ENCODE assay signal across 9 cellular contexts in the genomic region with DNA sequence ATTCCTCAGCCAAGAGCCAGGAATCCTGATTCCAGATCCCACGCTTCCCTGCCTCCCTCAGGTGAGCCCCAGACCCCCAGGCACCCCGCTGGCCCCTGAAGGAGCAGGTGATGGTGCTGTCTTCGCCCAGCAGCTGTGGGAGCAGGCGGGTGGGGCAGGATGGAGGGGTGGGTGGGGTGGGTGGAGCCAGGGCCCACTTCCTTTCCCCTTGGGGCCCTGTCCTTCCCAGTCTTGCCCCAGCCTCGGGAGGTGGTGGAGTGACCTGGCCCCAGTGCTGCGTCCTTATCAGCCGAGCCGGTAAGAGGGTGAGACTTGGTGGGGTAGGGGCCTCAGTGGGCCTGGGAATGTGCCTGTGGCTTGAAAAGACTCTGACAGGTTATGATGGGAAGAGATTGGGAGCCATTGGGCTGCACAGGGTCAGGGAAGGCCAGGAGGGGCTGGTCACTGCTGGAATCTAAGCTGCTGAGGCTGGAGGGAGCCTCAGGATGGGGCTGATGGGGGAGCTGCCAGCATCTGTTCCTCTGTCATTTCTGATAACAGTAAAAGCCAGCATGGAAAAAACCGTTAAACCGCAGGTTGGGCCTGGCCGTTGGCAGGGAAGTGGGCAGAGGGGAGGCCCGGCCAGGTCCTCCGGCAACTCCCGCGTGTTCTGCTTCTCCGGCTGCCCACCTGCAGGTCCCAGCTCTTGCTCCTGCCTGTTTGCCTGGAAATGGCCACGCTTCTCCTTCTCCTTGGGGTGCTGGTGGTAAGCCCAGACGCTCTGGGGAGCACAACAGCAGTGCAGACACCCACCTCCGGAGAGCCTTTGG. TPM values are rescaled to one million over a fixed set of nuclear protein-coding genes. Genes with fewer than 3 reads are reported as not detected.
DNase-seq lines count a peak whose midpoint lies in the region; ATAC-seq, FAIRE-seq and TF ChIP-seq lines count a peak whose summit lies in the region.
"Had no signal": no experiment of that assay in that cellular context is flagged by ENCODE, and none has a peak within 500 bp of the region (broad histone marks: within the 10 kb centered on the region; RNA-seq: fewer than 3 reads in every experiment).

A gene with protein sequence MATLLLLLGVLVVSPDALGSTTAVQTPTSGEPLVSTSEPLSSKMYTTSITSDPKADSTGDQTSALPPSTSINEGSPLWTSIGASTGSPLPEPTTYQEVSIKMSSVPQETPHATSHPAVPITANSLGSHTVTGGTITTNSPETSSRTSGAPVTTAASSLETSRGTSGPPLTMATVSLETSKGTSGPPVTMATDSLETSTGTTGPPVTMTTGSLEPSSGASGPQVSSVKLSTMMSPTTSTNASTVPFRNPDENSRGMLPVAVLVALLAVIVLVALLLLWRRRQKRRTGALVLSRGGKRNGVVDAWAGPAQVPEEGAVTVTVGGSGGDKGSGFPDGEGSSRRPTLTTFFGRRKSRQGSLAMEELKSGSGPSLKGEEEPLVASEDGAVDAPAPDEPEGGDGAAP (plus strand): TSS at position 228 of the 809 bp plus-strand sequence. CDS start 482 bp downstream, at position 710.

- H4K20me1 ChIP-seq in OCI-LY1 (ENCODE audit: insufficient read depth, low read length), result no peaks in the 10 kb centered on the region

- no peaks in the 10 kb centered on the region for H3K9me2 ChIP-seq in OCI-LY1 (ENCODE audit: low read depth, low read length)

- H3K9me3 ChIP-seq in OCI-LY1 (ENCODE audit: low read length), result no peaks in the 10 kb centered on the region
- H3K9me3 ChIP-seq in small intestine (ENCODE audit: control insufficient read depth, low read depth), result no peaks in the 10 kb centered on the region

- CTCF ChIA-PET in MCF 10A (lab: Yijun Ruan, JAX), result no interaction called here

- peak within 1 kb of the TSS; percentile 84 for H3K4me2 ChIP-seq in OCI-LY1 (ENCODE audit: low read length)

- H3K27ac Mint-ChIP-seq in activated naive CD4-positive, alpha-beta T cell treated with anti-CD3 and anti-CD28 coated beads, Interleukin-2, amount 50 U/mL, for 72 hours, result peak within 1 kb of the TSS; percentile 96 to 98
- no peak within 1 kb of the TSS for H3K27ac Mint-ChIP-seq in MCF 10A (ENCODE audit: low read depth, unreplicated experiment)

- H3K4me1 Mint-ChIP-seq in MCF 10A (ENCODE audit: insufficient read depth, unreplicated experiment), result no peaks in the 10 kb centered on the region

- H3K27me3 ChIP-seq in OCI-LY1 (ENCODE audit: insufficient read depth, low read length) (no peaks in the 10 kb centered on the region), small intestine (ENCODE audit: control insufficient read depth in 2 of 2, insufficient read depth in 2 of 2, low read length in 2 of 2) (no peaks in the 10 kb centered on the region)

- H3K27me3 Mint-ChIP-seq in MCF 10A (ENCODE audit: insufficient read depth, unreplicated experiment), result no peaks in the 10 kb centered on the region

- TF ChIP-seq CTCF in OCI-LY1 (IDR thresholded peaks at IDR 0.05; ENCODE audit: low read length), result no peak
- TF ChIP-seq CTCF in MCF 10A (IDR thresholded peaks at IDR 0.05; ENCODE audit: unreplicated experiment), result no peak

- no TSS peak for BruUV-seq in MCF 10A (replicated peaks; lab: Mats Ljungman, UMichigan)

- no peak for FAIRE-seq in small intestine (lab: Jason Lieb, UNC)

- POLR2A ChIA-PET in MCF 10A (lab: Yijun Ruan, JAX), result no interaction called here

- no peak within 1 kb of the TSS for H2AFZ ChIP-seq in OCI-LY1 (ENCODE audit: low read length)

- WGBS in small intestine, 3 donors, result 63 to 75% (median 65%) methylated on average over 17 to 19 of the region's 19 CpGs

- ATAC-seq in GM18909 (IDR thresholded peaks at IDR 0.05; ENCODE audit: poor library complexity, unreplicated experiment), result peak; percentile 30
- peak; percentile 45 to 62 for ATAC-seq in activated naive CD4-positive, alpha-beta T cell treated with anti-CD3 and anti-CD28 coated beads, Interleukin-2, amount 50 U/mL, for 72 hours
- ATAC-seq in HG03442 (IDR thresholded peaks at IDR 0.05; ENCODE audit: unreplicated experiment), result no peak

- peak; percentile 45 to 78 for DNase-seq in activated naive CD4-positive, alpha-beta T cell treated with anti-CD3 and anti-CD28 coated beads, Interleukin-2, amount 50 U/mL, for 72 hours (ENCODE audit: low spot score in 2 of 2)
- peak; percentile 24 for DNase-seq in small intestine
- no peak for DNase-seq in NCI-H146 treated with DMSO at 0.1 percent for 48 hours (lab: John Stamatoyannopoulos, UW; ENCODE audit: unreplicated experiment)
- no peak for DNase-seq in NCI-H345 treated with DMSO at 0.1 percent for 48 hours (lab: John Stamatoyannopoulos, UW; ENCODE audit: unreplicated experiment)
- DNase-seq in MCF 10A (ENCODE audit: unreplicated experiment), result no peak
- DNase-seq: left cardiac atrium had no signal

- H3K4me1 ChIP-seq in OCI-LY1 (ENCODE audit: insufficient read depth, low read length, severe bottlenecking) (peaks cover 55% of the 10 kb centered on the region), small intestine (ENCODE audit: control insufficient read depth in 2 of 2, insufficient read depth in 1 of 2, low read depth in 1 of 2, low read length in 1 of 2) (no peaks in the 10 kb centered on the region)

- peaks cover 12% of the 10 kb centered on the region; the same call in 1 of the 2 replicates for H3F3A ChIP-seq in OCI-LY1 (ENCODE audit: insufficient read depth, low read length)

- H3K36me3 Mint-ChIP-seq in activated naive CD4-positive, alpha-beta T cell treated with anti-CD3 and anti-CD28 coated beads, Interleukin-2, amount 50 U/mL, for 72 hours, result peaks cover 39 to 44% of the 10 kb centered on the region in 2 donors
- no peaks in the 10 kb centered on the region for H3K36me3 Mint-ChIP-seq in MCF 10A (ENCODE audit: insufficient read depth, unreplicated experiment)

- H3K4me3 Mint-ChIP-seq in MCF 10A (ENCODE audit: unreplicated experiment), result no peak within 1 kb of the TSS

- H3K9me3 Mint-ChIP-seq in activated naive CD4-positive, alpha-beta T cell treated with anti-CD3 and anti-CD28 coated beads, Interleukin-2, amount 50 U/mL, for 72 hours, result no peaks in the 10 kb centered on the region
- H3K9me3 Mint-ChIP-seq in MCF 10A (ENCODE audit: unreplicated experiment), result no peaks in the 10 kb centered on the region

- H3K27ac ChIP-seq in OCI-LY1 (ENCODE audit: low read depth, low read length, poor library complexity, severe bottlenecking), result peak within 1 kb of the TSS; percentile 93
- H3K27ac ChIP-seq in small intestine (ENCODE audit: low read depth in 1 of 2, low read length in 1 of 2), result peak within 1 kb of the TSS in 1 of 2 donors; percentile 52

- intact Hi-C loops in MCF 10A (cut with micrococcal nuclease), result no loop called here

- H3K79me2 ChIP-seq in OCI-LY1 (ENCODE audit: insufficient read depth, low read length), result peaks cover 29% of the 10 kb centered on the region

- H3K4me3 ChIP-seq in OCI-LY1 (ENCODE audit: low read depth, low read length, poor library complexity, severe bottlenecking) (peak within 1 kb of the TSS; percentile 83), small intestine (ENCODE audit: low read depth in 1 of 2, low read length in 2 of 2) (peak within 1 kb of the TSS; percentile 3 to 45)

- H3K36me3 ChIP-seq in OCI-LY1 (ENCODE audit: insufficient read depth, low read length) (0 out of 2 replicates have a peak, but pooled peaks cover 10% of the 10 kb centered on the region), small intestine (ENCODE audit: control insufficient read depth in 2 of 2, insufficient read depth in 2 of 2, low read length in 2 of 2) (no peaks in the 10 kb centered on the region)

- H3K9ac ChIP-seq in OCI-LY1 (ENCODE audit: low read length), result peak within 1 kb of the TSS; percentile 90

RNA-seq across cellular contexts. Expression of the gene that starts here (rescaled TPM):
- 100 to 1,000 TPM in 1 of 2 donors, 10 to 100 TPM in 1; 83.4 to 145 TPM for total RNA-seq in activated naive CD4-positive, alpha-beta T cell treated with anti-CD3 and anti-CD28 coated beads, Interleukin-2, amount 50 U/mL, for 72 hours
- 1 to 10 TPM; 1.1 to 1.6 (median 1.3) TPM for polyA plus RNA-seq in small intestine
- total RNA-seq in MCF 10A (2022), result not detected in 2 replicates

Comparison
In these comparisons a context has a peak if more than half of its experiments do, and no peak if none do; other contexts are left out.
1. RNA of the gene that starts here (total RNA-seq): 83.4 to 145 TPM in activated naive CD4-positive, alpha-beta T cell treated with anti-CD3 and anti-CD28 coated beads, Interleukin-2, amount 50 U/mL, for 72 hours; not detected in MCF 10A; every median in the first group is over 10 times any median in the second.
2. DNase-seq: peak in activated naive CD4-positive, alpha-beta T cell treated with anti-CD3 and anti-CD28 coated beads, Interleukin-2, amount 50 U/mL, for 72 hours (2 of 2) and small intestine (single experiment); none in NCI-H146 treated with DMSO at 0.1 percent for 48 hours (single experiment), NCI-H345 treated with DMSO at 0.1 percent for 48 hours (single experiment) and MCF 10A (single experiment).